11 cellular contexts compared by ENCODE assay signal in genomic region chr2:145771526-145771925, GRCh38.
A peak's percentile ranks its signal among the peaks of the same experiment; 100 is the strongest.
DNase-seq lines count a peak whose midpoint lies in the region; ATAC-seq lines count a peak whose summit lies in the region.
"Had no signal": no experiment of that assay in that cellular context is flagged by ENCODE, and none has a peak within 500 bp of the region (broad histone marks: within the 10 kb centered on the region; RNA-seq: fewer than 3 reads in every experiment).

No MANE protein-coding gene starts in this region.

- DNase-seq in KBM-7 (peak; percentile 25), NCI-H2227 treated with DMSO at 0.1 percent for 48 hours (lab: John Stamatoyannopoulos, UW) (no peak), T-cell (no peak), NCI-H774 (lab: John Stamatoyannopoulos, UW) (no peak)
- DNase-seq in stimulated activated naive B cell treated with anti-CD40 and anti-IgM and Interleukin-4, amounts not matched to agents 10 μg/mL and 1 μg/mL and 100 μg/mL, for 72 hours, result no peak
- DNase-seq: HCEC 1CT, NCI-H1417 treated with DMSO at 0.1 percent for 48 hours, tibial artery had no signal

- peaks cover 3 to 10% of the 10 kb centered on the region in 2 donors for H3K4me1 Mint-ChIP-seq in stimulated activated naive B cell treated with anti-CD40 and anti-IgM and Interleukin-4, amounts not matched to agents 10 μg/mL and 1 μg/mL and 100 μg/mL, for 72 hours
- no peaks in the 10 kb centered on the region for H3K4me1 Mint-ChIP-seq in T-cell

- POLR2A ChIA-PET in T-cell (lab: Charles Lee), result no interaction called here

- ATAC-seq in GM19397 (IDR thresholded peaks at IDR 0.05; ENCODE audit: unreplicated experiment) (peak; percentile 98), HG02885 (IDR thresholded peaks at IDR 0.05; ENCODE audit: poor library complexity, unreplicated experiment) (peak; percentile 98), T-cell (replicated peaks in 1 of 4) (no peak)
- peak; percentile 83 to 88 for ATAC-seq in stimulated activated naive B cell treated with anti-CD40 and anti-IgM and Interleukin-4, amounts not matched to agents 10 μg/mL and 1 μg/mL and 100 μg/mL, for 72 hours (replicated peaks)
- ATAC-seq: Right ventricle myocardium inferior had no signal

- H3K27me3 Mint-ChIP-seq in stimulated activated naive B cell treated with anti-CD40 and anti-IgM and Interleukin-4, amounts not matched to agents 10 μg/mL and 1 μg/mL and 100 μg/mL, for 72 hours, result no peaks in the 10 kb centered on the region
- H3K27me3 Mint-ChIP-seq in T-cell, result no peaks in the 10 kb centered on the region

- CTCF ChIA-PET in T-cell (lab: Charles Lee), result no interaction called here

- H3K36me3 Mint-ChIP-seq in stimulated activated naive B cell treated with anti-CD40 and anti-IgM and Interleukin-4, amounts not matched to agents 10 μg/mL and 1 μg/mL and 100 μg/mL, for 72 hours, result no peaks in the 10 kb centered on the region
- H3K36me3 Mint-ChIP-seq in T-cell, result no peaks in the 10 kb centered on the region

- in situ Hi-C loops in KBM-7 (cut with MboI; ENCODE audit: low pct_unique_long_range_greater_than_20kb, low sequenced_read_pairs), result no loop called here

- no peak overlapping the region for H3K4me3 Mint-ChIP-seq in stimulated activated naive B cell treated with anti-CD40 and anti-IgM and Interleukin-4, amounts not matched to agents 10 μg/mL and 1 μg/mL and 100 μg/mL, for 72 hours
- H3K4me3 Mint-ChIP-seq in T-cell, result no peak overlapping the region

- H3K9me3 Mint-ChIP-seq in stimulated activated naive B cell treated with anti-CD40 and anti-IgM and Interleukin-4, amounts not matched to agents 10 μg/mL and 1 μg/mL and 100 μg/mL, for 72 hours, result no peaks in the 10 kb centered on the region
- H3K9me3 Mint-ChIP-seq in T-cell, result peaks cover 0 to 4% (median 0%) of the 10 kb centered on the region in 3 donors

- H3K27ac Mint-ChIP-seq in stimulated activated naive B cell treated with anti-CD40 and anti-IgM and Interleukin-4, amounts not matched to agents 10 μg/mL and 1 μg/mL and 100 μg/mL, for 72 hours, result no peak overlapping the region
- no peak overlapping the region for H3K27ac Mint-ChIP-seq in T-cell

Comparison
In these comparisons a context has a peak if more than half of its experiments do, and no peak if none do; other contexts are left out.
1. ATAC-seq: peak in GM19397 (single experiment), HG02885 (single experiment) and stimulated activated naive B cell treated with anti-CD40 and anti-IgM and Interleukin-4, amounts not matched to agents 10 μg/mL and 1 μg/mL and 100 μg/mL, for 72 hours (2 of 2); none in T-cell (0 of 4).